8 cellular contexts compared by ENCODE assay signal in the genomic region with DNA sequence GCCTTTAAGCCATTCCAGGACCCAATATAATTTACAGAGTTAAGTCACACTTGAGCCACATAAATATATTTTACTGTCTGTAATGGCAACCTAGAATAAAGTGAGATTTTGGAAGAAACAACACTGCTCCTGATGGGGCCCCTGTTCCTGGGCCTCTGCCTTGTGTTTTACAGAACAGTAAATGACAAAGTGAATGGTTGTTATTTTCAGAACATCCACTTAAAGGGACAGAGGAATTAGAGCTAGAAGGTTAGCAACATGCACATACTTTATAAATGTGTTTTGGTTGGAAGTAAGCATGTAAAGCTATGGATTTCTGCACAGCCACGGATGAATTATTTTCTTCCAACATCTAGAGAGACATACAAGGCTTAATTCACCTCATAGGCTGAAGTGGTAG. TPM values are rescaled to one million over a fixed set of nuclear protein-coding genes. Genes with fewer than 3 reads are reported as not detected.
DNase-seq lines count a peak whose midpoint lies in the region; ATAC-seq and TF ChIP-seq lines count a peak whose summit lies in the region.

No MANE protein-coding gene starts in this region.

- intact Hi-C loops in lower lobe of right lung (cut with DNase I), result no loop called here

- H3K27me3 Mint-ChIP-seq in activated T-cell treated with anti-CD3 and anti-CD28 coated beads, Interleukin-2, amount 50 U/mL, for 4 hours (ENCODE audit: low read depth), result no peaks in the 10 kb centered on the region
- H3K27me3 Mint-ChIP-seq in activated naive CD8-positive, alpha-beta T cell, result no peaks in the 10 kb centered on the region

- no peaks in the 10 kb centered on the region for H3K9me3 Mint-ChIP-seq in activated T-cell treated with anti-CD3 and anti-CD28 coated beads, Interleukin-2, amount 50 U/mL, for 4 hours
- no peaks in the 10 kb centered on the region for H3K9me3 Mint-ChIP-seq in activated naive CD8-positive, alpha-beta T cell (ENCODE audit: low read depth)

- DNase-seq in activated T-cell treated with anti-CD3 and anti-CD28 coated beads, Interleukin-2, amount 50 U/mL, for 4 hours, result no peak
- no peak for DNase-seq in activated T-cell treated with anti-CD3 and anti-CD28 coated beads, Interleukin-2, amount 50 U/mL, for 48 hours
- DNase-seq in lower lobe of right lung (no peak), NCI-H1417 treated with DMSO at 0.1 percent for 48 hours (lab: John Stamatoyannopoulos, UW) (no peak), NK-92 (lab: John Stamatoyannopoulos, UW; ENCODE audit: unreplicated experiment) (no peak)

- H3K27me3 ChIP-seq in lower lobe of right lung (ENCODE audit: low read depth), result peaks cover 18% of the 10 kb centered on the region
- no peaks in the 10 kb centered on the region for H3K27me3 ChIP-seq in subcutaneous abdominal adipose tissue (ENCODE audit: control insufficient read depth in 5 of 5, insufficient read depth in 4 of 5, low read length in 5 of 5)

- peak overlapping the region; percentile 95 for H3K27ac Mint-ChIP-seq in activated naive CD8-positive, alpha-beta T cell

- no peak for ATAC-seq in activated T-cell treated with anti-CD3 and anti-CD28 coated beads, Interleukin-2, amount 50 U/mL, for 4 hours
- ATAC-seq in lower lobe of right lung, result no peak
- no peak for ATAC-seq in HG03432 (IDR thresholded peaks at IDR 0.05; ENCODE audit: unreplicated experiment)

- peak overlapping the region; percentile 93 for H3K4me3 Mint-ChIP-seq in activated T-cell treated with anti-CD3 and anti-CD28 coated beads, Interleukin-2, amount 50 U/mL, for 4 hours
- H3K4me3 Mint-ChIP-seq in activated naive CD8-positive, alpha-beta T cell, result peak overlapping the region; percentile 93

- H3K36me3 Mint-ChIP-seq in activated T-cell treated with anti-CD3 and anti-CD28 coated beads, Interleukin-2, amount 50 U/mL, for 4 hours (ENCODE audit: insufficient read depth), result peaks cover 75% of the 10 kb centered on the region
- peaks cover 34% of the 10 kb centered on the region for H3K36me3 Mint-ChIP-seq in activated naive CD8-positive, alpha-beta T cell

- peaks cover 39% of the 10 kb centered on the region for H3K4me1 Mint-ChIP-seq in activated T-cell treated with anti-CD3 and anti-CD28 coated beads, Interleukin-2, amount 50 U/mL, for 4 hours (ENCODE audit: low read depth)
- H3K4me1 Mint-ChIP-seq in activated naive CD8-positive, alpha-beta T cell (ENCODE audit: low read depth), result peaks cover 50% of the 10 kb centered on the region

- H3K4me1 ChIP-seq in lower lobe of right lung (peaks cover 39% of the 10 kb centered on the region), subcutaneous abdominal adipose tissue (ENCODE audit: control insufficient read depth in 5 of 5, insufficient read depth in 5 of 5, low read length in 5 of 5) (peaks cover 0 to 90% (median 83%) of the 10 kb centered on the region in 5 donors)

- H3K27ac ChIP-seq in lower lobe of right lung (peak overlapping the region; percentile 87), subcutaneous abdominal adipose tissue (ENCODE audit: low read depth, low read length) (peak overlapping the region; percentile 95)

- H3K9me3 ChIP-seq in lower lobe of right lung (no peaks in the 10 kb centered on the region), subcutaneous abdominal adipose tissue (ENCODE audit: control insufficient read depth in 5 of 5, low read length in 5 of 5) (no peaks in the 10 kb centered on the region)

- peak overlapping the region; percentile 82 for H3K4me3 ChIP-seq in lower lobe of right lung
- H3K4me3 ChIP-seq in subcutaneous abdominal adipose tissue (ENCODE audit: low read depth in 1 of 5, low read length in 5 of 5), result peak overlapping the region; percentile 86 to 99 (median 91)

- no peak for TF ChIP-seq CTCF in lower lobe of right lung (IDR thresholded peaks at IDR 0.05)

- peak overlapping the region in 4 of 5 donors; percentile 37 to 91 (median 74) for H3K9ac ChIP-seq in subcutaneous abdominal adipose tissue (ENCODE audit: low read length in 5 of 5)

- no peaks in the 10 kb centered on the region for H3K36me3 ChIP-seq in lower lobe of right lung
- peaks cover 2 to 9% (median 5%) of the 10 kb centered on the region in 5 donors for H3K36me3 ChIP-seq in subcutaneous abdominal adipose tissue (ENCODE audit: control insufficient read depth in 5 of 5, insufficient read depth in 5 of 5, low read length in 5 of 5)

RNA-seq across cellular contexts. Expression of gene PTGER4, which starts 3.6 kb away (rescaled TPM):
- 100 to 1,000 TPM; 115 to 188 (median 173) TPM for total RNA-seq in activated T-cell treated with anti-CD3 and anti-CD28 coated beads, Interleukin-2, amount 50 U/mL, for 4 hours
- total RNA-seq in lower lobe of right lung, result 29.1 TPM
